ENCODE assay signal across 8 cellular contexts in the genomic region with DNA sequence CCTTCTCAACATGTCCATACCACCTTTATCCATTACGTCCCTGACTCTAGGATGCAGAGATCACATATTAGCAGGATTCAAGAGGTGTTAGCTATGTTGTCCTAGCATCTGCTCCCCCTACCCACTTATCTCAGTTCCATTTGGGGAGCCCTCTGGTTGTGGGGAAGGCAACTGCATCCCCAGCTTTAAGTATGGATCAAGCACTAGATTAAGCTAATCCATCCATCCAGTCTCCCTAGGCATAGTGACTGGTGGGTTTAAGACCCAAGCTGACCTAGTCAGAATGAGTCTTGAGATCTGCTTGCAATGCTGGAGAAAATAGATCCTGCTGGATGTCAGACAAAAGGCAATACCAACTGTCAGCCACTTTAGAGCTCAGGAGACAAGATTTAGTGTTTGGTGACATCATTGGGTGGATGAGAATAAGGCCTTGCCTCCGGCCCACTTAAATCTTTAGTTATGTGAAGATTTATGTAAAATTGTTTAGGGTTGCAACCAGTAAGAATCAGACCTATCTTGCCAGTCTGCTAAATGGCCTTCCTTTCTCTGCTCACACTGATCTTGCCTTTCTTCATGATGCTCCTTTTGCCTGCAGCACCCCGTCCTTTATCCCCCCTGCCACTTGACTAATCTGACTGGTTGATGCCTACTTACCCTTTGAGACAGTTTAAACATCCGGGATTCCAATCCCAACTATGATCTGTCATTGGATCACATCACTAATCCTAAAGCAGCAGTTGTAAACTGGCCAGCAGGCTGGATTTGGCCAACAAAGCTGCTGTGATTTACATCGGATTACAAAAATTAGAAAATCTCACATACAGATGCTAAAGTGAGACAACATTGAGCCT. TPM values are rescaled to one million over a fixed set of nuclear protein-coding genes. Genes with fewer than 3 reads are reported as not detected.
DNase-seq lines count a peak whose midpoint lies in the region; ATAC-seq and TF ChIP-seq lines count a peak whose summit lies in the region.

No MANE protein-coding gene starts in this region.

- H3K4me3 ChIP-seq in astrocyte of the spinal cord (ENCODE audit: low read depth, low read length): no peak overlapping the region

- peaks cover 9% of the 10 kb centered on the region for H3K36me3 Mint-ChIP-seq in natural killer cell treated with Interleukin-12 subunit alpha and Interleukin-12 subunit beta and Interleukin-15 and Interleukin-18, amount 100 ng/mL, for 72 hours

- TF ChIP-seq CTCF in astrocyte of the spinal cord (IDR thresholded peaks at IDR 0.05; ENCODE audit: low read depth, low read length): peak; percentile 35

- no peaks in the 10 kb centered on the region for H3K9me3 Mint-ChIP-seq in natural killer cell treated with Interleukin-12 subunit alpha and Interleukin-12 subunit beta and Interleukin-15 and Interleukin-18, amount 100 ng/mL, for 72 hours

- DNase-seq in EL (peak; percentile 23), LoVo (ENCODE audit: low spot score) (peak; percentile 7), astrocyte of the spinal cord (ENCODE audit: low read depth, low spot score) (no peak), NCI-H146 (lab: John Stamatoyannopoulos, UW) (no peak)
- DNase-seq in natural killer cell treated with Interleukin-12 subunit alpha and Interleukin-12 subunit beta and Interleukin-15 and Interleukin-18, amount 100 ng/mL, for 72 hours (ENCODE audit: low spot score): no peak

- no peak for ATAC-seq in natural killer cell treated with Interleukin-12 subunit alpha and Interleukin-12 subunit beta and Interleukin-15 and Interleukin-18, amount 100 ng/mL, for 72 hours
- ATAC-seq in HG02981 (IDR thresholded peaks at IDR 0.05; ENCODE audit: unreplicated experiment) (no peak), HG02852 (IDR thresholded peaks at IDR 0.05; ENCODE audit: unreplicated experiment) (no peak), GM21526 (IDR thresholded peaks at IDR 0.05; ENCODE audit: low FRiP score, unreplicated experiment) (no peak)

- in situ Hi-C loops in astrocyte of the spinal cord (cut with HindIII; ENCODE audit: low sequenced_read_pairs): no loop called here

- peaks cover 27 to 28% of the 10 kb centered on the region in 2 donors for H3K4me1 Mint-ChIP-seq in natural killer cell treated with Interleukin-12 subunit alpha and Interleukin-12 subunit beta and Interleukin-15 and Interleukin-18, amount 100 ng/mL, for 72 hours (ENCODE audit: low read depth in 2 of 2)

- peak overlapping the region; percentile 96 to 98 for H3K27ac Mint-ChIP-seq in natural killer cell treated with Interleukin-12 subunit alpha and Interleukin-12 subunit beta and Interleukin-15 and Interleukin-18, amount 100 ng/mL, for 72 hours

- peak overlapping the region; percentile 93 for H3K4me3 Mint-ChIP-seq in natural killer cell treated with Interleukin-12 subunit alpha and Interleukin-12 subunit beta and Interleukin-15 and Interleukin-18, amount 100 ng/mL, for 72 hours

- H3K27me3 Mint-ChIP-seq in natural killer cell treated with Interleukin-12 subunit alpha and Interleukin-12 subunit beta and Interleukin-15 and Interleukin-18, amount 100 ng/mL, for 72 hours: no peaks in the 10 kb centered on the region

RNA-seq across cellular contexts. Expression of gene ISY1, which starts 2.1 kb away (rescaled TPM):
- total RNA-seq in natural killer cell treated with Interleukin-12 subunit alpha and Interleukin-12 subunit beta and Interleukin-15 and Interleukin-18, amount 100 ng/mL, for 72 hours: 10 to 100 TPM; 54.7 to 59.7 TPM

RNA-seq across cellular contexts. Expression of gene CNBP, which starts 20.7 kb away (rescaled TPM):
- total RNA-seq in natural killer cell treated with Interleukin-12 subunit alpha and Interleukin-12 subunit beta and Interleukin-15 and Interleukin-18, amount 100 ng/mL, for 72 hours: 100 to 1,000 TPM; 230 to 268 TPM

RNA-seq across cellular contexts. Expression of gene RAB43, which starts 41.4 kb away (rescaled TPM):
- 10 to 100 TPM; 50.7 to 53.9 TPM for total RNA-seq in natural killer cell treated with Interleukin-12 subunit alpha and Interleukin-12 subunit beta and Interleukin-15 and Interleukin-18, amount 100 ng/mL, for 72 hours

Comparison
In these comparisons a context has a peak if more than half of its experiments do, and no peak if none do; other contexts are left out.
1. DNase-seq: peak in EL (single experiment) and LoVo (single experiment); none in astrocyte of the spinal cord (single experiment), natural killer cell treated with Interleukin-12 subunit alpha and Interleukin-12 subunit beta and Interleukin-15 and Interleukin-18, amount 100 ng/mL, for 72 hours (single experiment) and NCI-H146 (single experiment).